In the genomic region with DNA sequence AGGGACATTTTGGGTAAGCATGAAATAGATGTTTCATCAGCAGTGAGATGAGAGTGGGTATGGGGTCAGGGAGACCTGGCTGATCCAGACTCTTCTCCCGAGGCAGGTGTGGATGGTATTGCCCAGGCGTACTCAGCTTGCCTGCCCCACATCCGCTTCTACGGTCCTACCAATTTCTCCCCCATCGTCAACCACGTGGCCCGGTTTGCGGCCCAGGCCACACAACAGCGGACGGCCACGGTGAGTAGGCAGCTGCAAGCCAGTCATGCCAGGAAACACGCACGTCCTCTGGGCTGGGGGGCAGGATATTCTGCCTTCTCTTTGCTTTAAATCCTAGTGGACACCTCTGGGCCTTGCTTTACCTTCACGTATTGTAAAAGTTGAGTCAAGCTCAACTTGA, we compare ENCODE assay signal across 2 cellular contexts.
TF ChIP-seq lines count a peak whose summit lies in the region.

No MANE protein-coding gene starts in this region.

TF ChIP-seq in H1, 55 proteins besides CTCF, POLR2A, EP300 and RAD21:
- TF ChIP-seq GTF2F1 (IDR thresholded peaks at IDR 0.05; ENCODE audit: borderline replicate concordance, low read depth, low read length) (no peak), TAF7 (optimal IDR thresholded peaks at IDR 0.05; ENCODE audit: borderline replicate concordance, low read depth, low read length) (no peak), FOSL1 (IDR thresholded peaks at IDR 0.05; ENCODE audit: insufficient read depth, low read depth, low read length) (no peak), SIRT6 (IDR thresholded peaks at IDR 0.05; ENCODE audit: low read length) (no peak), SP2 (IDR thresholded peaks at IDR 0.05; ENCODE audit: low read length) (no peak)
- TF ChIP-seq, protein P1, sequence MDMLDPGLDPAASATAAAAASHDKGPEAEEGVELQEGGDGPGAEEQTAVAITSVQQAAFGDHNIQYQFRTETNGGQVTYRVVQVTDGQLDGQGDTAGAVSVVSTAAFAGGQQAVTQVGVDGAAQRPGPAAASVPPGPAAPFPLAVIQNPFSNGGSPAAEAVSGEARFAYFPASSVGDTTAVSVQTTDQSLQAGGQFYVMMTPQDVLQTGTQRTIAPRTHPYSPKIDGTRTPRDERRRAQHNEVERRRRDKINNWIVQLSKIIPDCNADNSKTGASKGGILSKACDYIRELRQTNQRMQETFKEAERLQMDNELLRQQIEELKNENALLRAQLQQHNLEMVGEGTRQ (IDR thresholded peaks at IDR 0.05; ENCODE audit: low read length) = no peak

TF ChIP-seq in HEK293T, 16 proteins besides CTCF, POLR2A, EP300 and RAD21:
- no peak for TF ChIP-seq FOXK2 (IDR thresholded peaks at IDR 0.05)
